ENCODE assay signal across 8 cellular contexts in the genomic region with DNA sequence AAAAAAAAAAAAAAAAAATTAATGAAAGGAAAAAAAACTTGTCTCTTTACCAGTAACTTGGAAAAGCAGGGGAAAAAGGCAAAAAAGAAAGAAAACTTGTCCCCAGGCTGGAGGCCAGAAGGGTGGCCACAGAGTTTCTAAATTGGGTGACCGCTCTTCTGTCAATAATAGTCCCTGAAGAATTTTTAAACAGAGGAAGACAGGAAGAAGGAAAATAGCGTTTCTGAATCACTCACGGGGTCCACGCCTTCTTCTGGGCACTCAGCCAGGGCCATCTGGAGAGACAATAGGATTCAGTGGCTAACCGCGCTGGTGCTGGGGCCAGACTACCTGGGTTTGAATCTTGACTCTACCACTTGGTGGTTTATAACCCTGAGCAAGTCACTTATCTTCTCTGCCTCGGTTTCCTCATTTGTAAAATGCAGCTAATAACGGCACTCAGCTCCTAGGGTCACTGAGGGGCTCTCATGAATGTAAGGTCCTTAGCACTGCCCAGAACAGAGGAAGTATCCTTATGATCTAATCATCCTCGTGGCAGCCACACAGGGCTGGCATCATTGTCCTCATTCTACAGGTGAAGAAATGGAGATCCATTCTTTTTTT. TPM values are rescaled to one million over a fixed set of nuclear protein-coding genes. Genes with fewer than 3 reads are reported as not detected.
DNase-seq lines count a peak whose midpoint lies in the region; ATAC-seq and TF ChIP-seq lines count a peak whose summit lies in the region.

No MANE protein-coding gene starts in this region.

- no peak overlapping the region for H3K4me2 ChIP-seq in mesendoderm (ENCODE audit: low read length)

- H3K4ac ChIP-seq in mesendoderm (ENCODE audit: low read depth, low read length), result no peak overlapping the region

- no peak overlapping the region for H3K23ac ChIP-seq in mesendoderm (ENCODE audit: low read length)

- H3K27ac Mint-ChIP-seq in activated naive CD8-positive, alpha-beta T cell treated with anti-CD3 and anti-CD28 coated beads, Interleukin-2, amount 50 U/mL, for 24 hours, result no peak overlapping the region

- H3K27me3 ChIP-seq in right atrium auricular region (no peaks in the 10 kb centered on the region), mesendoderm (ENCODE audit: insufficient read depth, low read length, poor library complexity) (no peaks in the 10 kb centered on the region)

- peaks cover 5 to 9% of the 10 kb centered on the region in 2 donors for H3K9me3 ChIP-seq in right atrium auricular region

- H2BK15ac ChIP-seq in mesendoderm (replicated peaks; ENCODE audit: low read depth), result no peak overlapping the region

- H4K5ac ChIP-seq in mesendoderm (ENCODE audit: low read length), result no peak overlapping the region

- peaks cover 6% of the 10 kb centered on the region for H3K4me1 Mint-ChIP-seq in activated naive CD8-positive, alpha-beta T cell treated with anti-CD3 and anti-CD28 coated beads, Interleukin-2, amount 50 U/mL, for 24 hours

- no peak overlapping the region for H4K8ac ChIP-seq in mesendoderm (ENCODE audit: low read depth, low read length)

- peaks cover 17% of the 10 kb centered on the region for H3K27me3 Mint-ChIP-seq in activated naive CD8-positive, alpha-beta T cell treated with anti-CD3 and anti-CD28 coated beads, Interleukin-2, amount 50 U/mL, for 24 hours

- H2BK5ac ChIP-seq in mesendoderm (ENCODE audit: low read length), result no peak overlapping the region

- no peaks in the 10 kb centered on the region for H3K79me1 ChIP-seq in mesendoderm (ENCODE audit: low read length)

- H3K4me3 Mint-ChIP-seq in activated naive CD8-positive, alpha-beta T cell treated with anti-CD3 and anti-CD28 coated beads, Interleukin-2, amount 50 U/mL, for 24 hours, result no peak overlapping the region

- H3K79me2 ChIP-seq in mesendoderm (ENCODE audit: control insufficient read depth, insufficient read depth, low read length), result no peaks in the 10 kb centered on the region

- no peak overlapping the region for H3K56ac ChIP-seq in mesendoderm (ENCODE audit: low read length)

- ATAC-seq in activated naive CD8-positive, alpha-beta T cell treated with anti-CD3 and anti-CD28 coated beads, Interleukin-2, amount 50 U/mL, for 24 hours, result no peak
- ATAC-seq in GM19023 (IDR thresholded peaks at IDR 0.05; ENCODE audit: unreplicated experiment), result no peak

- H3K9ac ChIP-seq in mesendoderm (ENCODE audit: low read length), result no peak overlapping the region

- H3K27ac ChIP-seq in right atrium auricular region (no peak overlapping the region), mesendoderm (ENCODE audit: low read depth, low read length) (no peak overlapping the region)

- DNase-seq in stimulated activated CD4-positive, alpha-beta T cell treated with anti-CD3 and anti-CD28 coated beads, Interleukin-1b, Interleukin-23, amount 100 ng/mL, for 48 hours, result peak; percentile 6
- DNase-seq in stimulated activated CD4-positive, alpha-beta T cell treated with anti-CD3 and anti-CD28 coated beads, Interleukin-4, amount 100 ng/mL, for 4 hours, result no peak
- DNase-seq in NCI-H2171 treated with DMSO at 0.1 percent for 48 hours (lab: John Stamatoyannopoulos, UW) (peak; percentile 94), right atrium auricular region (ENCODE audit: low spot score) (peak; percentile 88), stromal cell of bone marrow (ENCODE audit: low read depth) (peak; percentile 82), mesendoderm (no peak)
- DNase-seq in activated naive CD8-positive, alpha-beta T cell treated with anti-CD3 and anti-CD28 coated beads, Interleukin-2, amount 50 U/mL, for 24 hours, result peak; percentile 55

- H3K4me1 ChIP-seq in right atrium auricular region (peaks cover 0 to 19% of the 10 kb centered on the region in 2 donors), mesendoderm (ENCODE audit: control insufficient read depth, low read depth, low read length) (peaks cover under 1% of the 10 kb centered on the region)

- H2BK120ac ChIP-seq in mesendoderm (ENCODE audit: low read depth, low read length), result no peak overlapping the region

- WGBS in mesendoderm (ENCODE audit: extremely low coverage, insufficient coverage, low lambda C conversion rate), result no CpG with 5 or more reads among the region's 9 CpGs

- peaks cover 5% of the 10 kb centered on the region for H3K9me3 Mint-ChIP-seq in activated naive CD8-positive, alpha-beta T cell treated with anti-CD3 and anti-CD28 coated beads, Interleukin-2, amount 50 U/mL, for 24 hours

- H3K36me3 Mint-ChIP-seq in activated naive CD8-positive, alpha-beta T cell treated with anti-CD3 and anti-CD28 coated beads, Interleukin-2, amount 50 U/mL, for 24 hours (ENCODE audit: low read depth), result no peaks in the 10 kb centered on the region

- H3K36me3 ChIP-seq in right atrium auricular region, result no peaks in the 10 kb centered on the region
- no peaks in the 10 kb centered on the region for H3K36me3 ChIP-seq in mesendoderm (ENCODE audit: control insufficient read depth, insufficient read depth, low read length)

- H3K4me3 ChIP-seq in right atrium auricular region (no peak overlapping the region), mesendoderm (ENCODE audit: low read length) (no peak overlapping the region)

- TF ChIP-seq CTCF in right atrium auricular region (IDR thresholded peaks at IDR 0.05), result no peak

- no peak overlapping the region for H3K18ac ChIP-seq in mesendoderm (ENCODE audit: low read length)

- no peak overlapping the region for H2AK5ac ChIP-seq in mesendoderm (ENCODE audit: low read length)

RNA-seq across cellular contexts. Expression of gene C11orf86, which starts 7.0 kb away (rescaled TPM):
- total RNA-seq in right atrium auricular region, result not detected
- polyA plus RNA-seq in mesendoderm (2013, experiment 1 of 2), result 0.10 TPM
- polyA plus RNA-seq in mesendoderm (2013, experiment 2 of 2), result 0.10 TPM

RNA-seq across cellular contexts. Expression of gene PC, which starts 23.9 kb away (rescaled TPM):
- total RNA-seq in right atrium auricular region, result 1 to 10 TPM; 8.6 to 9.3 TPM
- polyA plus RNA-seq in mesendoderm (2013, experiment 1 of 2), result 4.0 TPM
- polyA plus RNA-seq in mesendoderm (2013, experiment 2 of 2), result 3.8 TPM

RNA-seq across cellular contexts. Expression of gene SYT12, which starts 40.9 kb away (rescaled TPM):
- under 1 TPM; 0.44 to 0.59 TPM for total RNA-seq in right atrium auricular region
- 0.37 TPM for polyA plus RNA-seq in mesendoderm (2013, experiment 1 of 2)
- 0.34 TPM for polyA plus RNA-seq in mesendoderm (2013, experiment 2 of 2)

Comparison
In these comparisons a context has a peak if more than half of its experiments do, and no peak if none do; other contexts are left out.
1. DNase-seq: peak in stimulated activated CD4-positive, alpha-beta T cell treated with anti-CD3 and anti-CD28 coated beads, Interleukin-1b, Interleukin-23, amount 100 ng/mL, for 48 hours (single experiment), NCI-H2171 treated with DMSO at 0.1 percent for 48 hours (single experiment), activated naive CD8-positive, alpha-beta T cell treated with anti-CD3 and anti-CD28 coated beads, Interleukin-2, amount 50 U/mL, for 24 hours (single experiment), right atrium auricular region (single experiment) and stromal cell of bone marrow (single experiment); none in stimulated activated CD4-positive, alpha-beta T cell treated with anti-CD3 and anti-CD28 coated beads, Interleukin-4, amount 100 ng/mL, for 4 hours (0 of 2) and mesendoderm (single experiment).